15 cellular contexts compared by ENCODE assay signal in the genomic region with DNA sequence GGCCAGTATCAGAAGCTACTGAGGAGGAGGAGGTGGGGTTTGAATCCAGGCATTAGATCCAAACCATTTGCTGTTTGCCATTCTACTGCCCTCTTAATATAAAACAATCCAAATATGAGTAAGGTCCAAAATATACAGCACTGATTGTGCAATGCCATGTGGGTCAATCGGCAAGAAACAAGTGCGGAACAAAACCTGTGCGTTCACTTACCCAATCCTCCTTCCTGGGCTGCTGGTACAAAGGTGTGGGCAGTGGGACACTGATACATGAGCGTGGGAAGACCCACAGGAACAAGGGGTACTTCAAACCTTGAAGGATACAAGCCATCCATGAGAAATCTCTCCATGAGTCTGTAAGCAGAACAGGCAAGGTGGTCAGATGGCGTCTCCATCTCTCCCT. TPM values are rescaled to one million over a fixed set of nuclear protein-coding genes. Genes with fewer than 3 reads are reported as not detected.
"Had no signal": no experiment of that assay in that cellular context is flagged by ENCODE, and none has a peak within 500 bp of the region (broad histone marks: within the 10 kb centered on the region; RNA-seq: fewer than 3 reads in every experiment).

No MANE protein-coding gene starts in this region.

RNA-seq across cellular contexts. Expression of gene ACR, which starts 39.6 kb away (rescaled TPM):
- total RNA-seq: activated naive CD4-positive, alpha-beta T cell treated with anti-CD3 and anti-CD28 coated beads for 36 hours; activated naive CD4-positive, alpha-beta T cell treated with anti-CD3 and anti-CD28 coated beads, Interleukin-2, amount 50 U/mL, for 72 hours; activated naive CD8-positive, alpha-beta T cell treated with anti-CD3 and anti-CD28 coated beads for 36 hours; activated naive CD8-positive, alpha-beta T cell treated with anti-CD3 and anti-CD28 coated beads, Interleukin-2, amount 10 ng/mL, durations not matched to agents 7 days and 5 days; activated T-cell treated with anti-CD3 and anti-CD28 coated beads, Interleukin-2, amount 50 U/mL, for 4 hours; activated T-cell treated with anti-CD3 and anti-CD28 coated beads, Interleukin-2, amount 50 U/mL, for 72 hours; activated T-helper 1 cell treated with anti-CD3 and anti-CD28 coated beads, Interleukin-12 subunit alpha, Interleukin-12 subunit beta, Interleukin-2, Interleukin-4 antibody, amounts not matched to agents 30 ng/mL and 10 ng/mL and 1 ng/mL, durations not matched to agents 14 hours and 24 hours and 36 hours; activated T-helper 17 cell treated with anti-CD3 and anti-CD28 coated beads, Interleukin-2, amount 50 U/mL, for 72 hours; activated T-helper 2 cell treated with anti-CD3 and anti-CD28 coated beads, Interferon-gamma antibody, Interleukin-2, Interleukin-4, amounts not matched to agents 10 μg/mL and 5 μg/mL and 100 μg/mL, durations not matched to agents 14 hours and 24 hours and 36 hours; ascending aorta; astrocyte; body of pancreas; bronchial epithelial cell had no signal
- polyA plus RNA-seq: aorta, cardiac muscle cell had no signal
